32 cellular contexts compared by ENCODE assay signal in genomic region chr12:24232531-24232930, GRCh38.
"Had no signal": no experiment of that assay in that cellular context is flagged by ENCODE, and none has a peak within 500 bp of the region (broad histone marks: within the 10 kb centered on the region; RNA-seq: fewer than 3 reads in every experiment).

No MANE protein-coding gene starts in this region.

- H3K27ac Mint-ChIP-seq: activated B cell treated with CpG ODN at 0.5 μM for 24 hours; activated CD8-positive, alpha-beta T cell treated with anti-CD3 and anti-CD28 coated beads for 36 hours; activated naive CD8-positive, alpha-beta T cell; activated naive CD8-positive, alpha-beta T cell treated with anti-CD3 and anti-CD28 coated beads, Interleukin-2, amount 50 U/mL, for 24 hours; activated T-helper 17 cell treated with anti-CD3 and anti-CD28 coated beads, Interleukin-2, amount 50 U/mL, for 72 hours; dendritic cell treated with granulocyte-macrophage colony-stimulating factor and Interleukin-4, amounts not matched to agents 40 ng/mL and 50 ng/mL, for 4 days; endodermal cell; T-helper 17 cell; T-helper 2 cell treated with Interferon-gamma antibody and Interleukin-4, amounts not matched to agents 5 μg/mL and 100 μg/mL, for 36 hours had no signal

- H3K4me1 Mint-ChIP-seq: activated naive CD8-positive, alpha-beta T cell treated with anti-CD3 and anti-CD28 coated beads, Interleukin-2, amount 50 U/mL, for 24 hours; activated T-helper 17 cell treated with anti-CD3 and anti-CD28 coated beads, Interleukin-2, amount 50 U/mL, for 72 hours; central memory CD8-positive, alpha-beta T cell; T-helper 17 cell had no signal

- H3K9me3 ChIP-seq: adrenal gland, body of pancreas, esophagus squamous epithelium had no signal

- H3K36me3 Mint-ChIP-seq: activated naive CD8-positive, alpha-beta T cell had no signal

- H3K27ac ChIP-seq: adrenal gland, body of pancreas, coronary artery, dorsolateral prefrontal cortex, esophagus squamous epithelium, WERI-Rb-1 had no signal

- H3K27me3 ChIP-seq: adrenal gland, body of pancreas, dorsolateral prefrontal cortex, esophagus squamous epithelium had no signal

- H3K4me3 ChIP-seq: adrenal gland, body of pancreas, coronary artery, dorsolateral prefrontal cortex, esophagus squamous epithelium had no signal

- ATAC-seq: activated CD4-positive, CD25-positive, alpha-beta regulatory T cell treated with anti-CD3 and anti-CD28 coated beads, Interleukin-2, amount 50 U/mL, for 24 hours; activated CD8-positive, alpha-beta T cell treated with anti-CD3 and anti-CD28 coated beads for 36 hours; activated naive CD8-positive, alpha-beta T cell treated with anti-CD3 and anti-CD28 coated beads, Interleukin-2, amount 50 U/mL, for 24 hours; activated T-cell treated with anti-CD3 and anti-CD28 coated beads, Interleukin-2, amount 50 U/mL, for 4 hours; activated T-helper 17 cell treated with anti-CD3 and anti-CD28 coated beads, Interleukin-2, amount 50 U/mL, for 72 hours; body of pancreas; T-helper 17 cell had no signal

- H3K36me3 ChIP-seq: adrenal gland, esophagus squamous epithelium, WERI-Rb-1 had no signal

- H3K4me1 ChIP-seq: adrenal gland, body of pancreas had no signal

- H3K9me3 Mint-ChIP-seq: activated B cell treated with CpG ODN at 0.5 μM for 24 hours; activated naive CD8-positive, alpha-beta T cell treated with anti-CD3 and anti-CD28 coated beads, Interleukin-2, amount 50 U/mL, for 24 hours; activated T-cell treated with anti-CD3 and anti-CD28 coated beads, Interleukin-2, amount 50 U/mL, for 4 hours; central memory CD8-positive, alpha-beta T cell; dendritic cell treated with granulocyte-macrophage colony-stimulating factor and Interleukin-4, amounts not matched to agents 40 ng/mL and 50 ng/mL, for 4 days had no signal

- H3K4me3 Mint-ChIP-seq: activated B cell treated with CpG ODN at 0.5 μM for 24 hours; activated CD8-positive, alpha-beta T cell treated with anti-CD3 and anti-CD28 coated beads for 36 hours; activated naive CD8-positive, alpha-beta T cell; activated naive CD8-positive, alpha-beta T cell treated with anti-CD3 and anti-CD28 coated beads, Interleukin-2, amount 50 U/mL, for 24 hours; activated T-cell treated with anti-CD3 and anti-CD28 coated beads, Interleukin-2, amount 50 U/mL, for 4 hours; activated T-helper 17 cell treated with anti-CD3 and anti-CD28 coated beads, Interleukin-2, amount 50 U/mL, for 72 hours; central memory CD8-positive, alpha-beta T cell; dendritic cell treated with granulocyte-macrophage colony-stimulating factor and Interleukin-4, amounts not matched to agents 40 ng/mL and 50 ng/mL, for 4 days; endodermal cell; T-helper 17 cell; T-helper 2 cell treated with Interferon-gamma antibody and Interleukin-4, amounts not matched to agents 5 μg/mL and 100 μg/mL, for 36 hours had no signal

- H3K27me3 Mint-ChIP-seq: activated B cell treated with CpG ODN at 0.5 μM for 24 hours; activated CD8-positive, alpha-beta T cell treated with anti-CD3 and anti-CD28 coated beads for 36 hours; activated naive CD8-positive, alpha-beta T cell; activated naive CD8-positive, alpha-beta T cell treated with anti-CD3 and anti-CD28 coated beads, Interleukin-2, amount 50 U/mL, for 24 hours; activated T-helper 17 cell treated with anti-CD3 and anti-CD28 coated beads, Interleukin-2, amount 50 U/mL, for 72 hours; dendritic cell treated with granulocyte-macrophage colony-stimulating factor and Interleukin-4, amounts not matched to agents 40 ng/mL and 50 ng/mL, for 4 days; T-helper 17 cell had no signal

- DNase-seq: activated B cell treated with CpG ODN at 0.5 μM for 24 hours; activated CD4-positive, alpha-beta T cell treated with anti-CD3 and anti-CD28 coated beads for 48 hours; activated CD4-positive, alpha-beta T cell treated with anti-CD3 and anti-CD28 coated beads, Interleukin-2, amount 50 U/mL, for 1 hour; activated CD4-positive, alpha-beta T cell treated with anti-CD3 and anti-CD28 coated beads, Interleukin-2, amount 50 U/mL, for 48 hours; activated CD8-positive, alpha-beta memory T cell treated with anti-CD3 and anti-CD28 coated beads for 24 hours; activated CD8-positive, alpha-beta T cell treated with anti-CD3 and anti-CD28 coated beads for 36 hours; activated effector memory CD4-positive, alpha-beta T cell treated with Interleukin-2 at 50 U/mL for 16 hours; activated gamma-delta T cell treated with Interleukin-2 at 50 U/mL for 16 hours; activated naive CD4-positive, alpha-beta T cell treated with anti-CD3 and anti-CD28 coated beads, Interleukin-2, amount 50 U/mL, for 16 hours; activated naive CD4-positive, alpha-beta T cell treated with Interleukin-2 at 50 U/mL for 16 hours; activated naive CD8-positive, alpha-beta T cell treated with anti-CD3 and anti-CD28 coated beads, Interleukin-2, amount 50 U/mL, for 24 hours; activated T-cell treated with anti-CD3 and anti-CD28 coated beads, Interleukin-2, amount 50 U/mL, for 4 hours; adrenal gland; amygdala; aorta; body of pancreas; dorsolateral prefrontal cortex; effector memory CD4-positive, alpha-beta T cell; endodermal cell; esophagus squamous epithelium; head of caudate nucleus; T-helper 1 cell; T-helper 17 cell; T1000; WERI-Rb-1 had no signal
